Comparison of ENCODE assay signal across 8 cellular contexts in genomic region chrX:318739-319578, GRCh38. TPM values are rescaled to one million over a fixed set of nuclear protein-coding genes. Genes with fewer than 3 reads are reported as not detected.
DNase-seq lines count a peak whose midpoint lies in the region; ATAC-seq and TF ChIP-seq lines count a peak whose summit lies in the region.

Gene GTPBP6 (minus strand): TSS chrX:318796. CDS start chrX:318787, 9 bp downstream.

- no peak for TF ChIP-seq POLR2A in lower leg skin (IDR thresholded peaks at IDR 0.05)

- TF ChIP-seq CTCF in lower leg skin (IDR thresholded peaks at IDR 0.05), result no peak

- H3K4me3 ChIP-seq in lower leg skin (ENCODE audit: low read depth, poor library complexity, severe bottlenecking), result peak within 1 kb of the TSS; percentile 92

- WGBS in lower leg skin, 2 donors, result 0 to 1% methylated on average over 6 to 35 of the region's 97 CpGs

- DNase-seq in A172 (ENCODE audit: low spot score) (peak; percentile 100), dedifferentiated amniotic fluid mesenchymal stem cell (ENCODE audit: extremely low spot score) (peak; percentile 99), lower leg skin (ENCODE audit: low spot score in 2 of 2) (peak; percentile 100), NCI-H1417 treated with DMSO at 0.1 percent for 48 hours (lab: John Stamatoyannopoulos, UW) (no peak)
- DNase-seq in stimulated activated CD4-positive, alpha-beta T cell treated with anti-CD3 and anti-CD28 coated beads, TNF-alpha, amount 100 ng/mL, for 24 hours (ENCODE audit: low read depth in 3 of 3), result peak; percentile 96 to 98 (median 97)

- ATAC-seq in GM19043 (IDR thresholded peaks at IDR 0.05; ENCODE audit: low read depth, unreplicated experiment), result peak; percentile 73
- peak; percentile 83 for ATAC-seq in HG03432 (IDR thresholded peaks at IDR 0.05; ENCODE audit: unreplicated experiment)
- ATAC-seq in activated CD4-positive, CD25-positive, alpha-beta regulatory T cell treated with anti-CD3 and anti-CD28 coated beads, Interleukin-2, amount 50 U/mL, for 24 hours, result peak; percentile 82 to 84

- intact Hi-C loops in lower leg skin (cut with DNase I; ENCODE audit: low total_unique reads), result no loop called here

RNA-seq across cellular contexts. Expression of gene GTPBP6, which starts in this region (rescaled TPM):
- total RNA-seq in A172 (2014; rRNA removed; shearing (Covaris generic)), result 62.6 and 67.0 TPM in 2 replicates
- total RNA-seq in lower leg skin, result 10 to 100 TPM; 35.9 to 53.4 (median 48.2) TPM
